Comparison of ENCODE assay signal across 21 cellular contexts in the genomic region with DNA sequence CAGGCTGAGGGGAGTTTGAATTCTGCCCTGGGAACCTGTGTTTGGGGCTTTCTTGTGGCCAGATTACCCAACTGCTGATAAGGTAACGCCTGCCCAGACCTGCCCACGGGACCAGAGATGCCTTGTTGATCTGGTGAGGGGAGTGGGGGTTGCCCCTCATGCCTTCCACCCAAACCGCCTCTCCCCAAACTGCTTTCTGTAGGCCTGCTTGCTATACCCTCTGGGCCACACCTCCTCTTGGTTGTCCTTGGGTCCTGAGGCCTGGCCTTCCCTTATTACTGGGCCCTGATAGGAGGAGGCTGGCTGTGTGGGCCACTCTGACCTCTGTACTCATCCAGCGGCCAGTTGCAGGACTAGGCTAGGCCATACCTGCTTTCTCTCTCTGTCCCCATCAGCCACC. TPM values are rescaled to one million over a fixed set of nuclear protein-coding genes. Genes with fewer than 3 reads are reported as not detected.
DNase-seq lines count a peak whose midpoint lies in the region; ATAC-seq and TF ChIP-seq lines count a peak whose summit lies in the region.
"Had no signal": no experiment of that assay in that cellular context is flagged by ENCODE, and none has a peak within 500 bp of the region (broad histone marks: within the 10 kb centered on the region; RNA-seq: fewer than 3 reads in every experiment).

No MANE protein-coding gene starts in this region.

- CTCF ChIA-PET in PC-3 (lab: Charles Lee), result no interaction called here

- H2BK12ac ChIP-seq in neuronal stem cell (ENCODE audit: low read length), result no peak overlapping the region

- H2AFZ ChIP-seq in DND-41 (ENCODE audit: low read depth, low read length) (0 out of 2 replicates have a peak overlapping the region, but pooled peaks have one; percentile 40), PC-3 (ENCODE audit: low read length) (no peak overlapping the region), neuronal stem cell (ENCODE audit: low read length) (no peak overlapping the region)
- H2AFZ ChIP-seq: GM23338 had no signal

- BruUV-seq in PC-3 (replicated peaks; lab: Mats Ljungman, UMichigan), result no TSS peak

- no peaks in the 10 kb centered on the region for H3F3A ChIP-seq in PC-3 (ENCODE audit: low read length, unreplicated experiment)

- no peak for TF ChIP-seq CTCF in DND-41 (IDR thresholded peaks at IDR 0.05; ENCODE audit: borderline replicate concordance, extremely low read depth, low read length, poor library complexity, severe bottlenecking)
- no peak for TF ChIP-seq CTCF in PC-3 (conservative IDR thresholded peaks at IDR 0.05; ENCODE audit: low read depth, low read length)
- TF ChIP-seq CTCF in spleen (IDR thresholded peaks at IDR 0.05 in 8 of 11, conservative IDR thresholded peaks at IDR 0.05 in 3 of 11), result no peak
- no peak for TF ChIP-seq CTCF in esophagus muscularis mucosa (IDR thresholded peaks at IDR 0.05)

- POLR2A ChIA-PET in PC-3 (lab: Charles Lee; ENCODE audit: unreplicated experiment), result no interaction called here

- no peaks in the 10 kb centered on the region for H3K9me2 ChIP-seq in PC-3 (replicated peaks; ENCODE audit: low read length)

- TF ChIP-seq POLR2A in spleen (IDR thresholded peaks at IDR 0.05) (no peak), esophagus muscularis mucosa (IDR thresholded peaks at IDR 0.05; ENCODE audit: low read depth) (no peak)

- H2AK5ac ChIP-seq in neuronal stem cell (ENCODE audit: low read depth, low read length), result peak overlapping the region; percentile 43

- no peaks in the 10 kb centered on the region for H3K79me2 ChIP-seq in DND-41 (ENCODE audit: insufficient read depth, low read length)
- peaks cover 86% of the 10 kb centered on the region for H3K79me2 ChIP-seq in PC-3 (ENCODE audit: low read length)

- H3K9ac ChIP-seq in DND-41 (ENCODE audit: low read depth, low read length) (no peak overlapping the region; the same call in 1 of the 2 replicates), PC-3 (ENCODE audit: low read length) (no peak overlapping the region), neuronal stem cell (ENCODE audit: low read depth, low read length, poor library complexity) (no peak overlapping the region)

- no CpG with 5 or more reads among the region's 4 CpGs for WGBS in neuronal stem cell (ENCODE audit: extremely low coverage in 2 of 2, insufficient read length in 2 of 2, insufficient replicate concordance in 1 of 2), 2 donors
- 67 to 87% (median 82%) methylated on average over 3 to 4 of the region's 4 CpGs for WGBS in spleen, 5 donors
- whole genome bisulfite sequencing in esophagus muscularis mucosa, result 93% methylated on average over 3 of the region's 4 CpGs

- TF ChIP-seq EP300 in esophagus muscularis mucosa (IDR thresholded peaks at IDR 0.05), result no peak

- intact Hi-C loops in PC-3 (cut with micrococcal nuclease) (no loop called here), spleen (cut with DNase I; ENCODE audit: low total_unique reads) (no loop called here), esophagus muscularis mucosa (cut with DNase I) (no loop called here), Right ventricle myocardium inferior (cut with DNase I) (no loop called here)

- no peaks in the 10 kb centered on the region for H3K9me3 ChIP-seq in DND-41 (ENCODE audit: insufficient read depth, low read length, severe bottlenecking)
- no peaks in the 10 kb centered on the region for H3K9me3 ChIP-seq in PC-3 (ENCODE audit: low read length)
- H3K9me3 ChIP-seq in neuronal stem cell (replicated peaks in 1 of 2; ENCODE audit: control insufficient read depth in 2 of 2, insufficient read depth in 1 of 2, low read depth in 1 of 2, low read length in 2 of 2), result peaks cover 0 to 3% of the 10 kb centered on the region in 2 donors
- no peaks in the 10 kb centered on the region for H3K9me3 ChIP-seq in spleen
- H3K9me3 ChIP-seq in esophagus muscularis mucosa, result no peaks in the 10 kb centered on the region
- H3K9me3 ChIP-seq: A549, BE2C, HAP-1 had no signal

- H3K4ac ChIP-seq in neuronal stem cell (ENCODE audit: low read length), result no peak overlapping the region

- H3K27ac ChIP-seq in DND-41 (ENCODE audit: low read length) (peak overlapping the region; percentile 29), PC-3 (ENCODE audit: low read length) (no peak overlapping the region), neuronal stem cell (replicated peaks; ENCODE audit: low read length) (no peak overlapping the region), spleen (no peak overlapping the region), esophagus muscularis mucosa (replicated peaks in 1 of 4) (no peak overlapping the region)
- H3K27ac ChIP-seq: A549 had no signal

- H3K23ac ChIP-seq in neuronal stem cell (ENCODE audit: low read depth, low read length, poor library complexity), result no peak overlapping the region

- H2BK5ac ChIP-seq in neuronal stem cell (ENCODE audit: low read length), result no peak overlapping the region

- H3K36me3 ChIP-seq in DND-41 (ENCODE audit: insufficient read depth, low read length) (no peaks in the 10 kb centered on the region), PC-3 (ENCODE audit: low read depth, low read length) (peaks cover 8% of the 10 kb centered on the region; the same call in 1 of the 2 replicates), neuronal stem cell (replicated peaks in 1 of 2; ENCODE audit: control insufficient read depth in 2 of 2, insufficient read depth in 2 of 2, low read length in 2 of 2) (no peaks in the 10 kb centered on the region), spleen (peaks cover 0 to 3% (median 0%) of the 10 kb centered on the region in 6 donors), esophagus muscularis mucosa (no peaks in the 10 kb centered on the region)
- H3K36me3 ChIP-seq: BE2C, HAP-1 had no signal

- H4K8ac ChIP-seq in neuronal stem cell (ENCODE audit: low read depth, low read length), result no peak overlapping the region

- ATAC-seq in DND-41 (ENCODE audit: insufficient read depth, low read depth) (peak; percentile 79), PC-3 (no peak), Right ventricle myocardium inferior (no peak)
- ATAC-seq: A549, GM23338 had no signal

- H3K4me1 ChIP-seq in DND-41 (ENCODE audit: insufficient read depth, low read length) (peaks cover 38% of the 10 kb centered on the region), PC-3 (ENCODE audit: insufficient read depth, low read length) (peaks cover 37% of the 10 kb centered on the region), neuronal stem cell (ENCODE audit: control insufficient read depth in 2 of 2, insufficient read depth in 1 of 2, low read depth in 1 of 2, low read length in 2 of 2) (peaks cover 5 to 7% of the 10 kb centered on the region in 2 donors), spleen (peaks cover 19 to 72% (median 34%) of the 10 kb centered on the region in 6 donors), esophagus muscularis mucosa (peaks cover 18 to 21% (median 19%) of the 10 kb centered on the region in 4 donors)
- H3K4me1 ChIP-seq: BE2C, HAP-1 had no signal

- H3K4me3 ChIP-seq in DND-41 (ENCODE audit: low read depth in 1 of 2, low read length in 2 of 2), result no peak overlapping the region
- H3K4me3 ChIP-seq in PC-3 (ENCODE audit: low read length), result no peak overlapping the region
- no peak overlapping the region for H3K4me3 ChIP-seq in neuronal stem cell (ENCODE audit: low read length in 2 of 2)
- no peak overlapping the region for H3K4me3 ChIP-seq in spleen
- no peak overlapping the region for H3K4me3 ChIP-seq in esophagus muscularis mucosa
- H3K4me3 ChIP-seq: A549, GM23338, HAP-1 had no signal

- H3K79me1 ChIP-seq in neuronal stem cell (ENCODE audit: low read depth, low read length), result no peaks in the 10 kb centered on the region

- H3K14ac ChIP-seq in neuronal stem cell (ENCODE audit: low read length), result no peak overlapping the region

- H4K20me1 ChIP-seq in DND-41 (ENCODE audit: insufficient read depth, low read length) (no peaks in the 10 kb centered on the region), PC-3 (ENCODE audit: low read length) (no peaks in the 10 kb centered on the region)

- peak overlapping the region; percentile 24 for H2BK120ac ChIP-seq in neuronal stem cell (ENCODE audit: low read depth, low read length)

- H3K27me3 ChIP-seq in DND-41 (ENCODE audit: insufficient read depth, low read length, poor library complexity) (no peaks in the 10 kb centered on the region), PC-3 (ENCODE audit: low read length) (no peaks in the 10 kb centered on the region), neuronal stem cell (ENCODE audit: control insufficient read depth in 3 of 3, insufficient read depth in 3 of 3, low read depth in 1 of 3, low read length in 3 of 3) (peaks cover 0 to 95% (median 22%) of the 10 kb centered on the region in 3 experiments), spleen (replicated peaks in 1 of 7) (peaks cover 0 to 22% (median 4%) of the 10 kb centered on the region in 7 donors), esophagus muscularis mucosa (peaks cover 0 to 22% (median 0%) of the 10 kb centered on the region in 4 donors)

- DNase-seq in DND-41, result peak; percentile 74
- no peak for DNase-seq in PC-3
- no peak for DNase-seq in neuronal stem cell (ENCODE audit: low spot score)
- DNase-seq in spleen, result peak; percentile 41
- DNase-seq in SW 1271 (lab: John Stamatoyannopoulos, UW), result no peak
- no peak for DNase-seq in esophagus muscularis mucosa (ENCODE audit: extremely low spot score)
- no peak for DNase-seq in Right ventricle myocardium inferior (ENCODE audit: missing footprints)
- DNase-seq: BE2C; CD4-positive, CD25-positive, alpha-beta regulatory T cell; COR-L47; DMS79 treated with DMSO at 0.1 percent for 48 hours; NCI-H1417 treated with DMSO at 0.1 percent for 48 hours; NCI-H187; NCI-H446; NCI-H526; SHP77 had no signal

- H2BK15ac ChIP-seq in neuronal stem cell (ENCODE audit: low read length), result no peak overlapping the region

- H3K18ac ChIP-seq in neuronal stem cell (ENCODE audit: low read length), result peak overlapping the region; percentile 11

- H3K4me2 ChIP-seq in DND-41 (ENCODE audit: insufficient read depth, low read length) (no peak overlapping the region), PC-3 (ENCODE audit: low read length) (peak overlapping the region; percentile 91), neuronal stem cell (ENCODE audit: insufficient read depth, low read length, poor library complexity, severe bottlenecking) (no peak overlapping the region)
- H3K4me2 ChIP-seq: A549, GM23338 had no signal

- H4K91ac ChIP-seq in neuronal stem cell (ENCODE audit: low read depth, low read length, poor library complexity), result no peak overlapping the region

RNA-seq across cellular contexts. Expression of a gene that starts 3.4 kb away (rescaled TPM):
- total RNA-seq in PC-3 (2014; rRNA removed) (54.8 and 72.9 TPM in 2 replicates), spleen (10 to 100 TPM in 5 of 7 donors, 1 to 10 TPM in 2; 8.3 to 17.5 (median 12.0) TPM), esophagus muscularis mucosa (under 1 TPM in 3 of 4 donors, not detected in 1; 0.32 to 0.83 (median 0.52) TPM), Right ventricle myocardium inferior (20.0 TPM)
- polyA plus RNA-seq in neuronal stem cell (2013, experiment 1 of 2), result 1.2 TPM
- 1.2 TPM for polyA plus RNA-seq in neuronal stem cell (2013, experiment 2 of 2)
- 1 to 10 TPM in 2 of 3 donors, under 1 TPM in 1; 0.99 to 3.3 (median 1.2) TPM for polyA plus RNA-seq in spleen
- total RNA-seq: CD4-positive, CD25-positive, alpha-beta regulatory T cell; OCI-LY7 had no signal
- polyA plus RNA-seq: CD4-positive, CD25-positive, alpha-beta regulatory T cell had no signal

RNA-seq across cellular contexts. Expression of a gene that starts 50.7 kb away (rescaled TPM):
- 1.6 and 2.0 TPM in 2 replicates for total RNA-seq in PC-3 (2014; rRNA removed)
- polyA plus RNA-seq in neuronal stem cell (2013, experiment 1 of 2), result 0.14 TPM
- polyA plus RNA-seq in neuronal stem cell (2013, experiment 2 of 2), result 0.17 TPM
- total RNA-seq in spleen, result 100 to 1,000 TPM in 1 of 7 donors, 10 to 100 TPM in 6; 41.1 to 109 (median 63.9) TPM
- polyA plus RNA-seq in spleen, result 10 to 100 TPM in 2 of 3 donors, 1 to 10 TPM in 1; 8.2 to 25.2 (median 10.6) TPM
- 1 to 10 TPM; 1.6 to 4.8 (median 2.4) TPM for total RNA-seq in esophagus muscularis mucosa
- total RNA-seq in Right ventricle myocardium inferior, result 2.8 TPM
- total RNA-seq: CD4-positive, CD25-positive, alpha-beta regulatory T cell; GM23338; OCI-LY7 had no signal
- polyA plus RNA-seq: CD4-positive, CD25-positive, alpha-beta regulatory T cell; GM23338; IgD-negative memory B cell had no signal

Comparison
In these comparisons a context has a peak if more than half of its experiments do, and no peak if none do; other contexts are left out.
1. DNase-seq: peak in DND-41 (single experiment) and spleen (single experiment); none in PC-3 (single experiment), neuronal stem cell (single experiment), SW 1271 (0 of 2), esophagus muscularis mucosa (single experiment) and Right ventricle myocardium inferior (single experiment).
2. RNA of a gene that starts 3.4 kb away (total RNA-seq): 54.8 to 72.9 TPM in PC-3, 20.0 TPM in Right ventricle myocardium inferior (single experiment) and 8.3 to 17.5 TPM in spleen; 0.32 to 0.83 TPM in esophagus muscularis mucosa; every median in the first group is over 4 times any median in the second.
3. RNA of a gene that starts 50.7 kb away (total RNA-seq): 41.1 to 109 TPM in spleen; 2.8 TPM in Right ventricle myocardium inferior (single experiment), 1.6 to 4.8 TPM in esophagus muscularis mucosa and 1.6 to 2.0 TPM in PC-3; every median in the first group is over 4 times any median in the second.